In the genomic region with DNA sequence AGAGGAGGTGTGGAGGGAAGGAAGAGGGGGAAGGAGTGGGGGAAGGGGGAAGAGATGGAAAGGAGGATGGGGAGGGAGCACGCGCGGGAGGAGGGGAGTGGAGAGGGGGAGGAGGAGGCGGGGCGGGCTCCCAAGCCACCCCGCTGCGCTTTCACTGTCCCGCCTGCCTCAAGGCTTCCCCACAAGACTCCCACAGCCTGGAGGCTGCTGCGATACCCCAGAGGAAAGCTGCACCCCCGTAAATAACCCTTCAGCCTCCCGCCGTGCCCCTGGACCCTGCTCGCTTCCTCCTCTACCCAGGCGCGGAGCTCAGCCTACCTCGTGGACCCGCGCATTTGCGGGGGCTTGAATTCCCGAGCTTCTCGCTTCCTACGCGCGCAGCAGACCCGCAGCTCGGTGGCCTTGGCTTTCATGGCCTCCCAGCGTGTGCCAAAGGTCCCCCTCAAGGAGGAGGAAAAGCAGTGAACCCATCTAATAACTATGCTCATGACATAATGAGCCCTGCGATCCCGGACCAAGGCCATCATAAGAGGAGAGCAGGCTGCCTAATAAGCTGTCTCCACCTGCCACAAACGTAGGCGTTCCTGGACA, we compare ENCODE assay signal across 8 cellular contexts. TPM values are rescaled to one million over a fixed set of nuclear protein-coding genes. Genes with fewer than 3 reads are reported as not detected.
DNase-seq lines count a peak whose midpoint lies in the region; ATAC-seq and TF ChIP-seq lines count a peak whose summit lies in the region.

TSS of gene C10orf67 (minus strand) at position 547 of the 591 bp plus-strand sequence. CDS start at position 524, 23 bp downstream.

- H3K9ac ChIP-seq in iPS-18a (ENCODE audit: low read length) = peak within 1 kb of the TSS; percentile 66

- ATAC-seq in gastrocnemius medialis = peak in 1 of 2 donors; percentile 49

- POLR2A ChIA-PET in MCF 10A (lab: Yijun Ruan, JAX) = interaction anchor here (0.7 to 3.8 kb wide), 4 partner anchors 12 to 94 kb away, joined by 4 to 33 read pairs (median 22); partner anchors contain the start of gene OTUD1

- TF ChIP-seq CTCF in MCF 10A (IDR thresholded peaks at IDR 0.05; ENCODE audit: unreplicated experiment) (no peak), gastrocnemius medialis (IDR thresholded peaks at IDR 0.05 in 4 of 5, conservative IDR thresholded peaks at IDR 0.05 in 1 of 5) (no peak)

- peaks cover 20% of the 10 kb centered on the region for H3K4me1 Mint-ChIP-seq in MCF 10A (ENCODE audit: insufficient read depth, unreplicated experiment)

- H3K27me3 ChIP-seq in iPS-18a (ENCODE audit: control insufficient read depth, insufficient read depth, low read length) (peaks cover 25% of the 10 kb centered on the region), gastrocnemius medialis (no peaks in the 10 kb centered on the region)

- CTCF ChIA-PET in MCF 10A (lab: Yijun Ruan, JAX) = interaction anchor here (0.6 to 2.8 kb wide), 4 partner anchors 9 to 185 kb away, joined by 3 to 7 read pairs (median 4); no protein-coding TSS in a partner anchor

- H3K4me1 ChIP-seq in iPS-18a (ENCODE audit: control insufficient read depth, low read depth, low read length) (peaks cover 11% of the 10 kb centered on the region), gastrocnemius medialis (peaks cover 16 to 17% of the 10 kb centered on the region in 2 donors)

- H3K4me3 Mint-ChIP-seq in MCF 10A (ENCODE audit: unreplicated experiment) = peak within 1 kb of the TSS; percentile 66

- no peaks in the 10 kb centered on the region for H3K36me3 Mint-ChIP-seq in MCF 10A (ENCODE audit: insufficient read depth, unreplicated experiment)

- no TSS peak for BruUV-seq in MCF 10A (replicated peaks; lab: Mats Ljungman, UMichigan)

- H3K4me3 ChIP-seq in iPS-18a (ENCODE audit: low read length) = peak within 1 kb of the TSS; percentile 91
- peak within 1 kb of the TSS; percentile 55 to 79 (median 60) for H3K4me3 ChIP-seq in gastrocnemius medialis

- TF ChIP-seq POLR2A in gastrocnemius medialis (IDR thresholded peaks at IDR 0.05) = no peak

- H3K36me3 ChIP-seq in iPS-18a (ENCODE audit: control insufficient read depth, low read depth, low read length) (no peaks in the 10 kb centered on the region), gastrocnemius medialis (no peaks in the 10 kb centered on the region)

- intact Hi-C loops in MCF 10A (cut with micrococcal nuclease) (no loop called here), gastrocnemius medialis (cut with DNase I; ENCODE audit: low total_unique reads) (no loop called here)

- H3K27me3 Mint-ChIP-seq in MCF 10A (ENCODE audit: insufficient read depth, unreplicated experiment) = no peaks in the 10 kb centered on the region

- DNase-seq in NCI-H1092 treated with DMSO at 0.1 percent for 48 hours (lab: John Stamatoyannopoulos, UW) (peak; percentile 16), NCI-H1092 (lab: John Stamatoyannopoulos, UW) (no peak), NCI-H774 (lab: John Stamatoyannopoulos, UW) (peak; percentile 13), MCF 10A (ENCODE audit: unreplicated experiment) (no peak), gastrocnemius medialis (peak in 1 of 2 donors; percentile 14), activated gamma-delta T cell (lab: John Stamatoyannopoulos, UW) (no peak), T1000 (lab: John Stamatoyannopoulos, UW) (no peak)

- in situ Hi-C loops in gastrocnemius medialis (cut with MboI; ENCODE audit: low sequenced_read_pairs in 4 of 4) = no loop called here

- H3K27ac ChIP-seq in iPS-18a (ENCODE audit: low read length) (no peak within 1 kb of the TSS), gastrocnemius medialis (peak within 1 kb of the TSS in 2 of 4 donors; percentile 19 to 31)

- H3K9me3 ChIP-seq in iPS-18a (ENCODE audit: control insufficient read depth, low read depth, low read length) = no peaks in the 10 kb centered on the region
- no peaks in the 10 kb centered on the region for H3K9me3 ChIP-seq in gastrocnemius medialis

- H3K27ac Mint-ChIP-seq in MCF 10A (ENCODE audit: low read depth, unreplicated experiment) = peak within 1 kb of the TSS; percentile 31

- peaks cover 5% of the 10 kb centered on the region for H3K9me3 Mint-ChIP-seq in MCF 10A (ENCODE audit: unreplicated experiment)

RNA-seq across cellular contexts. Expression of gene C10orf67, which starts in this region (rescaled TPM):
- total RNA-seq in MCF 10A (2022) (0.15 and 0.21 TPM in 2 replicates), gastrocnemius medialis (under 1 TPM in 1 of 4 donors, not detected in 3; 0.09 TPM)

Comparison
In these comparisons a context has a peak if more than half of its experiments do, and no peak if none do; other contexts are left out.
1. DNase-seq: peak in NCI-H1092 treated with DMSO at 0.1 percent for 48 hours (single experiment) and NCI-H774 (single experiment); none in NCI-H1092 (single experiment), MCF 10A (single experiment), activated gamma-delta T cell (single experiment) and T1000 (single experiment).